20 cellular contexts compared by ENCODE assay signal in genomic region chr1:217674330-217674729, GRCh38. TPM values are rescaled to one million over a fixed set of nuclear protein-coding genes. Genes with fewer than 3 reads are reported as not detected.
"Had no signal": no experiment of that assay in that cellular context is flagged by ENCODE, and none has a peak within 500 bp of the region (broad histone marks: within the 10 kb centered on the region; RNA-seq: fewer than 3 reads in every experiment).

No MANE protein-coding gene starts in this region.

- H3K36me3 Mint-ChIP-seq: mesothelial cell of epicardium; naive thymus-derived CD8-positive, alpha-beta T cell; T-cell had no signal

- H3K36me3 ChIP-seq: cardiac muscle cell, left ventricle myocardium inferior, ovary, prostate gland, spleen, upper lobe of right lung had no signal

- H3K4me1 ChIP-seq: body of pancreas, foreskin keratinocyte, left ventricle myocardium inferior, prostate gland, spleen, upper lobe of right lung had no signal

- H3K4me3 Mint-ChIP-seq: activated T-cell treated with anti-CD3 and anti-CD28 coated beads, Interleukin-2, amount 50 U/mL, for 24 hours; activated T-helper 17 cell treated with anti-CD3 and anti-CD28 coated beads, Interleukin-2, amount 50 U/mL, for 72 hours; mesothelial cell of epicardium; naive thymus-derived CD8-positive, alpha-beta T cell; T-cell had no signal

- ATAC-seq: activated T-helper 17 cell treated with anti-CD3 and anti-CD28 coated beads, Interleukin-2, amount 50 U/mL, for 72 hours; body of pancreas; foreskin keratinocyte; naive thymus-derived CD8-positive, alpha-beta T cell; stimulated activated naive CD8-positive, alpha-beta T cell treated with anti-CD3 and anti-CD28 coated beads, Interleukin-15, Interleukin-2, amounts not matched to agents 100 U/mL and 50 U/mL, for 24 hours; T-cell; upper lobe of right lung had no signal

- H3K27me3 ChIP-seq: body of pancreas, cardiac muscle cell, foreskin keratinocyte, ovary, upper lobe of right lung had no signal

- H3K4me1 Mint-ChIP-seq: activated T-helper 17 cell treated with anti-CD3 and anti-CD28 coated beads, Interleukin-2, amount 50 U/mL, for 72 hours; T-cell had no signal

- H3K4me3 ChIP-seq: body of pancreas, cardiac muscle cell, left ventricle myocardium inferior, ovary, prostate gland, spleen, upper lobe of right lung had no signal

- H3K27ac Mint-ChIP-seq: activated T-cell treated with anti-CD3 and anti-CD28 coated beads, Interleukin-2, amount 50 U/mL, for 24 hours; activated T-helper 17 cell treated with anti-CD3 and anti-CD28 coated beads, Interleukin-2, amount 50 U/mL, for 72 hours; mesothelial cell of epicardium; naive thymus-derived CD8-positive, alpha-beta T cell; T-cell had no signal

- H3K27ac ChIP-seq: body of pancreas, cardiac muscle cell, foreskin keratinocyte, left ventricle myocardium inferior, ovary, prostate gland, spleen, upper lobe of right lung had no signal

- H3K9me3 ChIP-seq: body of pancreas, left ventricle myocardium inferior, ovary, prostate gland, spleen, upper lobe of right lung had no signal

- DNase-seq: activated naive CD4-positive, alpha-beta T cell treated with Interleukin-2 at 50 U/mL for 16 hours; activated T-cell treated with anti-CD3 and anti-CD28 coated beads, Interleukin-2, amount 50 U/mL, for 24 hours; body of pancreas; effector CD8-positive, alpha-beta T cell; foreskin keratinocyte; left ventricle myocardium inferior; mammary epithelial cell; naive thymus-derived CD8-positive, alpha-beta T cell; ovary; spleen; stimulated activated CD4-positive, alpha-beta T cell treated with anti-CD3 and anti-CD28 coated beads, Interleukin-4, amount 100 ng/mL, for 1 hour; stimulated activated naive CD8-positive, alpha-beta T cell treated with anti-CD3 and anti-CD28 coated beads, Interleukin-15, Interleukin-2, amounts not matched to agents 100 U/mL and 50 U/mL, for 24 hours; T-cell; T-helper 9 cell; upper lobe of right lung had no signal

- H3K9me3 Mint-ChIP-seq: activated T-cell treated with anti-CD3 and anti-CD28 coated beads, Interleukin-2, amount 50 U/mL, for 24 hours; activated T-helper 17 cell treated with anti-CD3 and anti-CD28 coated beads, Interleukin-2, amount 50 U/mL, for 72 hours; mesothelial cell of epicardium; naive thymus-derived CD8-positive, alpha-beta T cell; T-cell had no signal

RNA-seq across cellular contexts. Expression of gene SPATA17, which starts 43.2 kb away (rescaled TPM):
- total RNA-seq: activated T-helper 17 cell treated with anti-CD3 and anti-CD28 coated beads, Interleukin-2, amount 50 U/mL, for 72 hours; glomerular endothelial cell; naive thymus-derived CD8-positive, alpha-beta T cell; spleen had no signal
- polyA plus RNA-seq: naive thymus-derived CD8-positive, alpha-beta T cell had no signal
